ENCODE assay signal across 17 cellular contexts in genomic region chr1:40820251-40820797, GRCh38. TPM values are rescaled to one million over a fixed set of nuclear protein-coding genes. Genes with fewer than 3 reads are reported as not detected.
DNase-seq lines count a peak whose midpoint lies in the region; ATAC-seq and TF ChIP-seq lines count a peak whose summit lies in the region.
"Had no signal": no experiment of that assay in that cellular context is flagged by ENCODE, and none has a peak within 500 bp of the region (broad histone marks: within the 10 kb centered on the region; RNA-seq: fewer than 3 reads in every experiment).

No MANE protein-coding gene starts in this region.

- H2BK12ac ChIP-seq in neuronal stem cell (ENCODE audit: low read length) = peak overlapping the region; percentile 99

- H3K27ac ChIP-seq in GM23338 (ENCODE audit: low read depth) = no peak overlapping the region
- no peak overlapping the region for H3K27ac ChIP-seq in neuronal stem cell (replicated peaks; ENCODE audit: low read length)
- H3K27ac ChIP-seq: SJSA1, skin epidermis, testis had no signal

- H2AK5ac ChIP-seq in neuronal stem cell (ENCODE audit: low read depth, low read length) = peak overlapping the region; percentile 71

- no peaks in the 10 kb centered on the region; the same call in 1 of the 2 replicates for H3F3A ChIP-seq in GM23338 (replicated peaks; ENCODE audit: low read depth)

- H2BK120ac ChIP-seq in neuronal stem cell (ENCODE audit: low read depth, low read length) = no peak overlapping the region

- H3K9me2 ChIP-seq in GM23338 (ENCODE audit: insufficient read depth) = no peaks in the 10 kb centered on the region

- H3K4me2 ChIP-seq in GM23338 = no peak overlapping the region
- no peak overlapping the region for H3K4me2 ChIP-seq in neuronal stem cell (ENCODE audit: insufficient read depth, low read length, poor library complexity, severe bottlenecking)

- peak overlapping the region; percentile 98 for H2BK15ac ChIP-seq in neuronal stem cell (ENCODE audit: low read length)

- no peaks in the 10 kb centered on the region for H3K36me3 ChIP-seq in GM23338 (ENCODE audit: insufficient read depth)
- no peaks in the 10 kb centered on the region for H3K36me3 ChIP-seq in neuronal stem cell (replicated peaks in 1 of 2; ENCODE audit: control insufficient read depth in 2 of 2, insufficient read depth in 2 of 2, low read length in 2 of 2)
- H3K36me3 ChIP-seq: SJSA1 had no signal

- H3K36me3 Mint-ChIP-seq in GM23338 (ENCODE audit: low read depth) = no peaks in the 10 kb centered on the region
- no peaks in the 10 kb centered on the region for H3K36me3 Mint-ChIP-seq in chondrocyte (ENCODE audit: low read depth)
- H3K36me3 Mint-ChIP-seq: CD4-positive, CD25-positive, alpha-beta regulatory T cell had no signal

- no peaks in the 10 kb centered on the region for H4K20me1 ChIP-seq in GM23338 (replicated peaks; ENCODE audit: insufficient read depth)

- no peak overlapping the region for H2BK5ac ChIP-seq in neuronal stem cell (ENCODE audit: low read length)

- H3K27me3 ChIP-seq in GM23338 (ENCODE audit: insufficient read depth) (peaks cover 15% of the 10 kb centered on the region; the same call in 1 of the 2 replicates), neuronal stem cell (ENCODE audit: control insufficient read depth in 3 of 3, insufficient read depth in 3 of 3, low read depth in 1 of 3, low read length in 3 of 3) (peaks cover 0 to 82% (median 8%) of the 10 kb centered on the region in 3 experiments)
- H3K27me3 ChIP-seq: testis had no signal

- no peak overlapping the region for H3K14ac ChIP-seq in neuronal stem cell (ENCODE audit: low read length)

- H3K4me3 Mint-ChIP-seq in GM23338 (no peak overlapping the region), chondrocyte (ENCODE audit: unreplicated experiment) (no peak overlapping the region)
- H3K4me3 Mint-ChIP-seq: activated T-cell treated with anti-CD3 and anti-CD28 coated beads, Interleukin-2, amount 50 U/mL, for 24 hours had no signal

- ATAC-seq in GM23338 = peak; percentile 36
- no peak for ATAC-seq in GM18873 (IDR thresholded peaks at IDR 0.05; ENCODE audit: low FRiP score, unreplicated experiment)
- ATAC-seq: left colon had no signal

- H3K27me3 Mint-ChIP-seq in GM23338 (ENCODE audit: insufficient read depth, low read depth, poor library complexity) = peaks cover 16% of the 10 kb centered on the region
- no peaks in the 10 kb centered on the region for H3K27me3 Mint-ChIP-seq in chondrocyte (ENCODE audit: low read depth)
- H3K27me3 Mint-ChIP-seq: activated T-cell treated with anti-CD3 and anti-CD28 coated beads, Interleukin-2, amount 50 U/mL, for 24 hours; CD4-positive, CD25-positive, alpha-beta regulatory T cell had no signal

- DNase-seq in GM23338 (ENCODE audit: low spot score) (peak; percentile 67), MV-4-11 (lab: John Stamatoyannopoulos, UW) (peak; percentile 60), chondrocyte (ENCODE audit: low spot score) (no peak), neuronal stem cell (ENCODE audit: low spot score) (no peak), NCI-H1436 (lab: John Stamatoyannopoulos, UW) (no peak), NCI-H1092 treated with DMSO at 0.1 percent for 48 hours (lab: John Stamatoyannopoulos, UW) (no peak), midbrain (lab: John Stamatoyannopoulos, UW) (no peak)
- DNase-seq: activated CD4-positive, CD25-positive, alpha-beta regulatory T cell treated with anti-CD3 and anti-CD28 coated beads, Interleukin-2, amount 50 U/mL, for 72 hours; activated T-cell treated with anti-CD3 and anti-CD28 coated beads, Interleukin-2, amount 50 U/mL, for 24 hours; CD4-positive, CD25-positive, alpha-beta regulatory T cell; effector memory CD4-positive, alpha-beta T cell; left colon; testis had no signal

- H3K18ac ChIP-seq in neuronal stem cell (ENCODE audit: low read length) = peak overlapping the region; percentile 98

- peaks cover 21% of the 10 kb centered on the region for H3K4me1 Mint-ChIP-seq in GM23338
- peaks cover 40% of the 10 kb centered on the region for H3K4me1 Mint-ChIP-seq in chondrocyte (ENCODE audit: low read depth)

- H3K9ac ChIP-seq in neuronal stem cell (ENCODE audit: low read depth, low read length, poor library complexity) = no peak overlapping the region

- H3K4me1 ChIP-seq in GM23338 (ENCODE audit: insufficient read depth) (peaks cover 6% of the 10 kb centered on the region), neuronal stem cell (ENCODE audit: control insufficient read depth in 2 of 2, insufficient read depth in 1 of 2, low read depth in 1 of 2, low read length in 2 of 2) (peaks cover 20 to 49% of the 10 kb centered on the region in 2 donors)

- peak overlapping the region; percentile 58 for H3K4ac ChIP-seq in neuronal stem cell (ENCODE audit: low read length)

- H3K23ac ChIP-seq in neuronal stem cell (ENCODE audit: low read depth, low read length, poor library complexity) = peak overlapping the region; percentile 60

- H3K79me2 ChIP-seq in GM23338 (replicated peaks; ENCODE audit: insufficient read depth) = no peaks in the 10 kb centered on the region

- H4K91ac ChIP-seq in neuronal stem cell (ENCODE audit: low read depth, low read length, poor library complexity) = no peak overlapping the region

- peak; percentile 40 to 58 for TF ChIP-seq CTCF in GM23338 (conservative IDR thresholded peaks at IDR 0.05; ENCODE audit: low read depth in 2 of 2)
- peak; percentile 34 for TF ChIP-seq CTCF in chondrocyte (IDR thresholded peaks at IDR 0.05)

- no peaks in the 10 kb centered on the region; the same call in 2 of the 3 replicates for H3K9me3 Mint-ChIP-seq in GM23338
- H3K9me3 Mint-ChIP-seq in chondrocyte (ENCODE audit: low read depth) = no peaks in the 10 kb centered on the region
- H3K9me3 Mint-ChIP-seq: activated T-cell treated with anti-CD3 and anti-CD28 coated beads, Interleukin-2, amount 50 U/mL, for 24 hours; CD4-positive, CD25-positive, alpha-beta regulatory T cell; nephron had no signal

- no peaks in the 10 kb centered on the region for H3K79me1 ChIP-seq in neuronal stem cell (ENCODE audit: low read depth, low read length)

- WGBS in neuronal stem cell (ENCODE audit: extremely low coverage in 2 of 2, insufficient read length in 2 of 2, insufficient replicate concordance in 1 of 2), 2 donors = no CpG with 5 or more reads among the region's 3 CpGs

- H3K4me3 ChIP-seq in GM23338 = no peak overlapping the region
- H3K4me3 ChIP-seq in neuronal stem cell (ENCODE audit: low read length in 2 of 2) = no peak overlapping the region
- H3K4me3 ChIP-seq: SJSA1, skin epidermis, testis had no signal

- H2AFZ ChIP-seq in GM23338 = no peak overlapping the region
- H2AFZ ChIP-seq in neuronal stem cell (ENCODE audit: low read length) = no peak overlapping the region

- H4K8ac ChIP-seq in neuronal stem cell (ENCODE audit: low read depth, low read length) = no peak overlapping the region

- H3K27ac Mint-ChIP-seq in GM23338 (no peak overlapping the region), chondrocyte (ENCODE audit: unreplicated experiment) (no peak overlapping the region)
- H3K27ac Mint-ChIP-seq: nephron had no signal

- H3K9me3 ChIP-seq in neuronal stem cell (replicated peaks in 1 of 2; ENCODE audit: control insufficient read depth in 2 of 2, insufficient read depth in 1 of 2, low read depth in 1 of 2, low read length in 2 of 2) = no peaks in the 10 kb centered on the region
- H3K9me3 ChIP-seq: SJSA1, testis had no signal

TF ChIP-seq in GM23338, 12 proteins besides CTCF, POLR2A, EP300 and RAD21:
- no peak for TF ChIP-seq NANOG (IDR thresholded peaks at IDR 0.05; ENCODE audit: borderline replicate concordance)
- TF ChIP-seq CREB1 (CRISPR knock-in tag; IDR thresholded peaks at IDR 0.05; ENCODE audit: low read depth) = no peak
- TF ChIP-seq JUNB (IDR thresholded peaks at IDR 0.05; ENCODE audit: unreplicated experiment) = no peak
- TF ChIP-seq, protein P1, sequence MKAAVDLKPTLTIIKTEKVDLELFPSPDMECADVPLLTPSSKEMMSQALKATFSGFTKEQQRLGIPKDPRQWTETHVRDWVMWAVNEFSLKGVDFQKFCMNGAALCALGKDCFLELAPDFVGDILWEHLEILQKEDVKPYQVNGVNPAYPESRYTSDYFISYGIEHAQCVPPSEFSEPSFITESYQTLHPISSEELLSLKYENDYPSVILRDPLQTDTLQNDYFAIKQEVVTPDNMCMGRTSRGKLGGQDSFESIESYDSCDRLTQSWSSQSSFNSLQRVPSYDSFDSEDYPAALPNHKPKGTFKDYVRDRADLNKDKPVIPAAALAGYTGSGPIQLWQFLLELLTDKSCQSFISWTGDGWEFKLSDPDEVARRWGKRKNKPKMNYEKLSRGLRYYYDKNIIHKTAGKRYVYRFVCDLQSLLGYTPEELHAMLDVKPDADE (IDR thresholded peaks at IDR 0.05) = no peak
- no peak for TF ChIP-seq POLR2AphosphoS5 (IDR thresholded peaks at IDR 0.05; ENCODE audit: low read depth)

RNA-seq across cellular contexts. Expression of gene KCNQ4, which starts 36.7 kb away (rescaled TPM):
- total RNA-seq in GM23338 (2014; rRNA removed; shearing (Covaris generic)) = 2.9 and 3.0 TPM in 2 replicates
- 1.3 and 2.0 TPM in 2 replicates for polyA plus RNA-seq in GM23338 (2016; fragmentation: Nextera tagmentation; extraction: Ambion mirVana)
- total RNA-seq in chondrocyte = 0.60 to 3.4 TPM (median 3.0 TPM) in 3 replicates
- 3.1 TPM for polyA plus RNA-seq in neuronal stem cell (2013, experiment 1 of 2)
- polyA plus RNA-seq in neuronal stem cell (2013, experiment 2 of 2) = 3.2 TPM

RNA-seq across cellular contexts. Expression of gene CITED4, which starts 41.8 kb away (rescaled TPM):
- total RNA-seq in GM23338 (2014; rRNA removed; shearing (Covaris generic)) = 16.4 and 18.7 TPM in 2 replicates
- polyA plus RNA-seq in GM23338 (2016; fragmentation: Nextera tagmentation; extraction: Ambion mirVana) = 2.9 and 7.7 TPM in 2 replicates
- 12.4 to 30.5 TPM (median 30.1 TPM) in 3 replicates for total RNA-seq in chondrocyte
- 17.7 TPM for polyA plus RNA-seq in neuronal stem cell (2013, experiment 1 of 2)
- polyA plus RNA-seq in neuronal stem cell (2013, experiment 2 of 2) = 17.8 TPM

Comparison
In these comparisons a context has a peak if more than half of its experiments do, and no peak if none do; other contexts are left out.
1. DNase-seq: peak in GM23338 (single experiment) and MV-4-11 (single experiment); none in chondrocyte (single experiment), neuronal stem cell (single experiment), NCI-H1436 (single experiment), NCI-H1092 treated with DMSO at 0.1 percent for 48 hours (single experiment) and midbrain (single experiment).